Comparison of ENCODE assay signal across 16 cellular contexts in genomic region chrX:69065451-69065850, GRCh38.
DNase-seq lines count a peak whose midpoint lies in the region; ATAC-seq, FAIRE-seq and TF ChIP-seq lines count a peak whose summit lies in the region.
"Had no signal": no experiment of that assay in that cellular context is flagged by ENCODE, and none has a peak within 500 bp of the region (broad histone marks: within the 10 kb centered on the region; RNA-seq: fewer than 3 reads in every experiment).

No MANE protein-coding gene starts in this region.

- no peak overlapping the region for H3K27ac ChIP-seq in GM23248
- H3K27ac ChIP-seq: BLaER1, left ventricle myocardium inferior, Peyer's patch had no signal

- 0% methylated on average over 1 of the region's 1 CpG for WGBS in GM23248 (ENCODE audit: low coverage in 1 of 2, low lambda C conversion rate in 2 of 2, missing lambda C conversion rate in 2 of 2), 2 experiments

- H3K27me3 Mint-ChIP-seq in activated CD8-positive, alpha-beta T cell treated with anti-CD3 and anti-CD28 coated beads for 36 hours: no peaks in the 10 kb centered on the region

- no peak for FAIRE-seq in RCC 7860 (lab: Jason Lieb, UNC)

- TF ChIP-seq CTCF in activated CD8-positive, alpha-beta T cell treated with anti-CD3 and anti-CD28 coated beads for 36 hours (IDR thresholded peaks at IDR 0.05): no peak

- H3K9me3 ChIP-seq in GM23248 (ENCODE audit: low read depth): no peaks in the 10 kb centered on the region
- H3K9me3 ChIP-seq: left ventricle myocardium inferior had no signal

- H3K4me2 ChIP-seq in GM23248 (ENCODE audit: unreplicated experiment): no peak overlapping the region
- H3K4me2 ChIP-seq: BLaER1 had no signal

- H3K4me1 Mint-ChIP-seq in activated CD8-positive, alpha-beta T cell treated with anti-CD3 and anti-CD28 coated beads for 36 hours (ENCODE audit: low read depth): no peaks in the 10 kb centered on the region
- H3K4me1 Mint-ChIP-seq: WTC11 had no signal

- intact Hi-C loops in sciatic nerve (cut with DNase I): loop anchor here (10.0 kb wide), 1 partner anchor 231 kb away; no protein-coding TSS in a partner anchor
- intact Hi-C loops in activated CD8-positive, alpha-beta T cell treated with anti-CD3 and anti-CD28 coated beads for 36 hours (cut with micrococcal nuclease): no loop called here

- POLR2A ChIA-PET in activated CD8-positive, alpha-beta T cell treated with anti-CD3 and anti-CD28 coated beads for 36 hours (lab: Charles Lee): no interaction called here

- no peaks in the 10 kb centered on the region for H3K79me2 ChIP-seq in GM23248 (ENCODE audit: insufficient read depth)

- no peaks in the 10 kb centered on the region for H3K36me3 ChIP-seq in GM23248 (ENCODE audit: low read depth)
- H3K36me3 ChIP-seq: BLaER1, left ventricle myocardium inferior, Peyer's patch had no signal

- H3K4me1 ChIP-seq in GM23248 (ENCODE audit: insufficient read depth): no peaks in the 10 kb centered on the region
- H3K4me1 ChIP-seq: BLaER1, Peyer's patch had no signal

- no peak overlapping the region for H3K9ac ChIP-seq in GM23248
- H3K9ac ChIP-seq: BLaER1 had no signal

- in situ Hi-C loops in GM23248 (cut with MboI): no loop called here

- peak; percentile 59 for ATAC-seq in esophagus mucosa
- ATAC-seq in sciatic nerve: no peak
- ATAC-seq in activated CD8-positive, alpha-beta T cell treated with anti-CD3 and anti-CD28 coated beads for 36 hours: no peak
- ATAC-seq: WTC11 had no signal

- H3K27ac Mint-ChIP-seq in activated CD8-positive, alpha-beta T cell treated with anti-CD3 and anti-CD28 coated beads for 36 hours: no peak overlapping the region
- H3K27ac Mint-ChIP-seq: WTC11 had no signal

- no peak overlapping the region for H2AFZ ChIP-seq in GM23248

- no peaks in the 10 kb centered on the region for H3K27me3 ChIP-seq in GM23248 (replicated peaks; ENCODE audit: insufficient read depth)
- H3K27me3 ChIP-seq: Peyer's patch had no signal

- H4K20me1 ChIP-seq in GM23248 (ENCODE audit: insufficient read depth): no peaks in the 10 kb centered on the region

- H3K9me3 Mint-ChIP-seq in activated CD8-positive, alpha-beta T cell treated with anti-CD3 and anti-CD28 coated beads for 36 hours: no peaks in the 10 kb centered on the region
- H3K9me3 Mint-ChIP-seq: WTC11 had no signal

- DNase-seq in GM23248: peak; percentile 56
- peak; percentile 4 for DNase-seq in RCC 7860 (ENCODE audit: low spot score)
- peak; percentile 34 for DNase-seq in sciatic nerve (ENCODE audit: low spot score)
- DNase-seq in stimulated activated naive CD4-positive, alpha-beta T cell treated with Interleukin-2 at 50 U/mL for 16 hours (lab: John Stamatoyannopoulos, UW): no peak
- no peak for DNase-seq in stimulated activated CD8-positive, alpha-beta memory T cell treated with anti-CD3 and anti-CD28 coated beads, Interleukin-4, amount 100 ng/mL, for 48 hours
- DNase-seq in activated CD8-positive, alpha-beta T cell treated with anti-CD3 and anti-CD28 coated beads for 36 hours: no peak
- DNase-seq: anterior cingulate cortex, DMS79, left ventricle myocardium inferior, NCI-H2081 treated with DMSO at 0.1 percent for 48 hours, NCI-H774, SW 1271 had no signal

- H3K36me3 Mint-ChIP-seq in activated CD8-positive, alpha-beta T cell treated with anti-CD3 and anti-CD28 coated beads for 36 hours (ENCODE audit: low read depth): no peaks in the 10 kb centered on the region
- H3K36me3 Mint-ChIP-seq: WTC11 had no signal

- H3K4me3 Mint-ChIP-seq in activated CD8-positive, alpha-beta T cell treated with anti-CD3 and anti-CD28 coated beads for 36 hours: no peak overlapping the region
- H3K4me3 Mint-ChIP-seq: WTC11 had no signal

- CTCF ChIA-PET in activated CD8-positive, alpha-beta T cell treated with anti-CD3 and anti-CD28 coated beads for 36 hours (lab: Charles Lee): no interaction called here

- H3F3A ChIP-seq in GM23248 (ENCODE audit: insufficient read depth): no peaks in the 10 kb centered on the region

- H3K9me2 ChIP-seq in GM23248 (ENCODE audit: insufficient read depth): no peaks in the 10 kb centered on the region

- no peak overlapping the region for H3K4me3 ChIP-seq in GM23248
- H3K4me3 ChIP-seq: BLaER1, left ventricle myocardium inferior, Peyer's patch had no signal

Comparison
In these comparisons a context has a peak if more than half of its experiments do, and no peak if none do; other contexts are left out.
1. DNase-seq: peak in GM23248 (single experiment), RCC 7860 (single experiment) and sciatic nerve (single experiment); none in stimulated activated naive CD4-positive, alpha-beta T cell treated with Interleukin-2 at 50 U/mL for 16 hours (single experiment), stimulated activated CD8-positive, alpha-beta memory T cell treated with anti-CD3 and anti-CD28 coated beads, Interleukin-4, amount 100 ng/mL, for 48 hours (single experiment) and activated CD8-positive, alpha-beta T cell treated with anti-CD3 and anti-CD28 coated beads for 36 hours (single experiment).